In genomic region chr3:150721285-150722130, GRCh38 we compare ENCODE assay signal across 9 cellular contexts. TPM values are rescaled to one million over a fixed set of nuclear protein-coding genes. Genes with fewer than 3 reads are reported as not detected.
A peak's percentile ranks its signal among the peaks of the same experiment; 100 is the strongest.
DNase-seq lines count a peak whose midpoint lies in the region; ATAC-seq and TF ChIP-seq lines count a peak whose summit lies in the region.
"Had no signal": no experiment of that assay in that cellular context is flagged by ENCODE, and none has a peak within 500 bp of the region (broad histone marks: within the 10 kb centered on the region; RNA-seq: fewer than 3 reads in every experiment).

No MANE protein-coding gene starts in this region.

- peaks cover 3% of the 10 kb centered on the region for H3K27me3 Mint-ChIP-seq in Caco-2 (ENCODE audit: insufficient read depth, unreplicated experiment)
- no peaks in the 10 kb centered on the region for H3K27me3 Mint-ChIP-seq in stimulated activated memory B cell treated with anti-CD40 and anti-IgM and Interleukin-4, amounts not matched to agents 10 μg/mL and 1 μg/mL and 100 μg/mL, for 72 hours

- no peak overlapping the region for H3K4me3 ChIP-seq in Caco-2 (ENCODE audit: low read depth, low read length)
- H3K4me3 ChIP-seq in HL-60 (replicated peaks; ENCODE audit: insufficient read depth, low read length), result no peak overlapping the region
- H3K4me3 ChIP-seq in astrocyte of the spinal cord (ENCODE audit: low read depth, low read length), result no peak overlapping the region

- H3K27me3 ChIP-seq in Caco-2 (replicated peaks; ENCODE audit: control insufficient read depth, insufficient read depth, low read length), result no peaks in the 10 kb centered on the region
- no peaks in the 10 kb centered on the region for H3K27me3 ChIP-seq in HL-60 (ENCODE audit: insufficient read depth, poor library complexity, severe bottlenecking)

- H3K36me3 Mint-ChIP-seq in Caco-2 (ENCODE audit: insufficient read depth, unreplicated experiment), result no peaks in the 10 kb centered on the region
- no peaks in the 10 kb centered on the region for H3K36me3 Mint-ChIP-seq in stimulated activated memory B cell treated with anti-CD40 and anti-IgM and Interleukin-4, amounts not matched to agents 10 μg/mL and 1 μg/mL and 100 μg/mL, for 72 hours

- TF ChIP-seq CTCF in Caco-2 (IDR thresholded peaks at IDR 0.05; ENCODE audit: insufficient read depth in 1 of 2, low read depth in 1 of 2, low read length in 1 of 2, severe bottlenecking in 1 of 2, unreplicated experiment in 1 of 2) (peak; percentile 60 to 72), HL-60 (IDR thresholded peaks at IDR 0.05; ENCODE audit: insufficient read depth, low read length) (peak; percentile 62), astrocyte of the spinal cord (IDR thresholded peaks at IDR 0.05; ENCODE audit: low read depth, low read length) (peak; percentile 72)

- H3K4me3 Mint-ChIP-seq in Caco-2 (ENCODE audit: unreplicated experiment), result no peak overlapping the region
- H3K4me3 Mint-ChIP-seq in stimulated activated memory B cell treated with anti-CD40 and anti-IgM and Interleukin-4, amounts not matched to agents 10 μg/mL and 1 μg/mL and 100 μg/mL, for 72 hours, result no peak overlapping the region

- CTCF ChIA-PET in Caco-2 (lab: Charles Lee), result interaction anchor here (1.0 to 1.7 kb wide), 4 partner anchors 45 to 143 kb away, joined by 3 to 6 read pairs (median 4); no protein-coding TSS in a partner anchor

- H3K27ac ChIP-seq in HL-60 (replicated peaks), result no peak overlapping the region

- no TSS peak for BruUV-seq in Caco-2 (replicated peaks; lab: Mats Ljungman, UMichigan)

- H3K9me3 Mint-ChIP-seq in Caco-2 (ENCODE audit: unreplicated experiment), result no peaks in the 10 kb centered on the region
- H3K9me3 Mint-ChIP-seq in stimulated activated memory B cell treated with anti-CD40 and anti-IgM and Interleukin-4, amounts not matched to agents 10 μg/mL and 1 μg/mL and 100 μg/mL, for 72 hours, result peaks cover 2% of the 10 kb centered on the region

- POLR2A ChIA-PET in Caco-2 (lab: Charles Lee), result no interaction called here

- peak; percentile 81 for ATAC-seq in GM19372 (IDR thresholded peaks at IDR 0.05; ENCODE audit: low read depth, unreplicated experiment)
- ATAC-seq in stimulated activated memory B cell treated with anti-CD40 and anti-IgM and Interleukin-4, amounts not matched to agents 10 μg/mL and 1 μg/mL and 100 μg/mL, for 72 hours, result peak; percentile 74

- no peaks in the 10 kb centered on the region for H3K9me3 ChIP-seq in Caco-2

- intact Hi-C loops in Caco-2 (cut with micrococcal nuclease; ENCODE audit: unreplicated experiment), result loop anchor here (1.0 to 2.0 kb wide), 5 partner anchors 43 to 423 kb away; no protein-coding TSS in a partner anchor

- peak in 1 of 2 experiments; percentile 56 for DNase-seq in Caco-2
- peak; percentile 30 to 34 for DNase-seq in HL-60 (ENCODE audit: low read depth in 1 of 2, low spot score in 1 of 2)
- peak; percentile 73 for DNase-seq in NCI-H526 treated with DMSO at 0.1 percent for 48 hours (lab: John Stamatoyannopoulos, UW)
- peak; percentile 76 for DNase-seq in astrocyte of the spinal cord (ENCODE audit: low read depth, low spot score)
- DNase-seq in iPS-NIHi7 (ENCODE audit: extremely low spot score), result peak; percentile 72
- DNase-seq in GOT3 (lab: John Stamatoyannopoulos, UW), result no peak

- H3K4me1 ChIP-seq in Caco-2, result peaks cover 9% of the 10 kb centered on the region

- no peak overlapping the region for H3K27ac Mint-ChIP-seq in Caco-2 (ENCODE audit: unreplicated experiment)
- no peak overlapping the region for H3K27ac Mint-ChIP-seq in stimulated activated memory B cell treated with anti-CD40 and anti-IgM and Interleukin-4, amounts not matched to agents 10 μg/mL and 1 μg/mL and 100 μg/mL, for 72 hours

- in situ Hi-C loops in astrocyte of the spinal cord (cut with HindIII; ENCODE audit: low sequenced_read_pairs), result no loop called here

- no peaks in the 10 kb centered on the region for H3K36me3 ChIP-seq in Caco-2 (ENCODE audit: control insufficient read depth, insufficient read depth, low read length)

- peaks cover 9% of the 10 kb centered on the region for H3K4me1 Mint-ChIP-seq in Caco-2 (ENCODE audit: low read depth, unreplicated experiment)
- peaks cover 15% of the 10 kb centered on the region for H3K4me1 Mint-ChIP-seq in stimulated activated memory B cell treated with anti-CD40 and anti-IgM and Interleukin-4, amounts not matched to agents 10 μg/mL and 1 μg/mL and 100 μg/mL, for 72 hours

RNA-seq across cellular contexts. Expression of gene ERICH6, which starts 17.8 kb away (rescaled TPM):
- total RNA-seq in Caco-2 (2022), result not detected in 2 replicates
- total RNA-seq: skeletal muscle tissue had no signal

RNA-seq across cellular contexts. Expression of gene SIAH2, which starts 41.5 kb away (rescaled TPM):
- total RNA-seq in Caco-2 (2022), result 25.6 and 31.8 TPM in 2 replicates
